Comparison of ENCODE assay signal across 18 cellular contexts in the genomic region with DNA sequence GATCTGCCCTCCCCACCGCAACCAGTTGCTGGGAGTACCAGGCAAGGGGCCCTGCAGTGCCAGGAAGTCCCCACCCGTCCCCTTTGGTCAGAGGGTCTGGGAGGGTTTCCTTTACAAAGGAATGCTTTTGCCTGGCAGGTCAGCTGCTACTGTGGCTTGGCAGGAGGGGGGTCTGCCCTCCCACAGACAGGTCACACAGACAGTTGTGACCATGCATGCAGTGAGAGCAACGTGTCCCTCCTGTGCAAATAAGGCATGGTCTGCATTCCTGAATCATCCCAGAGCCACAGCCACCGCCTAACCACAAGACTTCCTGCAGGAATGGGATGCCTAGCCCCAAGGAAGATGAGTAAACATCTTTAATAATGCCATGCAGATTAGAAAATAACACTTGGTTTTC. TPM values are rescaled to one million over a fixed set of nuclear protein-coding genes. Genes with fewer than 3 reads are reported as not detected.
DNase-seq lines count a peak whose midpoint lies in the region; ATAC-seq, FAIRE-seq and TF ChIP-seq lines count a peak whose summit lies in the region.
"Had no signal": no experiment of that assay in that cellular context is flagged by ENCODE, and none has a peak within 500 bp of the region (broad histone marks: within the 10 kb centered on the region; RNA-seq: fewer than 3 reads in every experiment).

No MANE protein-coding gene starts in this region.

- FAIRE-seq in RCC 7860 (lab: Jason Lieb, UNC), result no peak
- FAIRE-seq: small intestine, TTC549 had no signal

- H3K4me1 ChIP-seq in ES-I3 (ENCODE audit: insufficient read depth, low read length) (no peaks in the 10 kb centered on the region; the same call in 1 of the 2 replicates), foreskin keratinocyte (no peaks in the 10 kb centered on the region), Karpas-422 (ENCODE audit: low read length) (peaks cover 39% of the 10 kb centered on the region), body of pancreas (no peaks in the 10 kb centered on the region)
- H3K4me1 ChIP-seq: testis had no signal

- H3K36me3 Mint-ChIP-seq in progenitor cell of endocrine pancreas (ENCODE audit: insufficient read depth), result no peaks in the 10 kb centered on the region
- H3K36me3 Mint-ChIP-seq in activated CD4-positive, alpha-beta memory T cell treated with anti-CD3 and anti-CD28 coated beads for 36 hours, result no peaks in the 10 kb centered on the region
- H3K36me3 Mint-ChIP-seq: CD8-positive, alpha-beta T cell had no signal

- peak; percentile 47 for ATAC-seq in foreskin keratinocyte
- ATAC-seq in body of pancreas, result no peak
- ATAC-seq: activated naive CD4-positive, alpha-beta T cell treated with anti-CD3 and anti-CD28 coated beads, Interleukin-2, amount 50 U/mL, for 72 hours; CD8-positive, alpha-beta T cell had no signal

- H3K9ac ChIP-seq in ES-I3 (ENCODE audit: low read depth, low read length) (peak overlapping the region; percentile 54; the same call in 1 of the 2 replicates), Karpas-422 (ENCODE audit: low read length) (no peak overlapping the region)

- POLR2A ChIA-PET in activated CD4-positive, alpha-beta memory T cell treated with anti-CD3 and anti-CD28 coated beads for 36 hours (lab: Charles Lee), result no interaction called here

- H3K27ac Mint-ChIP-seq in progenitor cell of endocrine pancreas, result no peak overlapping the region
- no peak overlapping the region for H3K27ac Mint-ChIP-seq in activated CD4-positive, alpha-beta memory T cell treated with anti-CD3 and anti-CD28 coated beads for 36 hours
- H3K27ac Mint-ChIP-seq: activated naive CD4-positive, alpha-beta T cell treated with anti-CD3 and anti-CD28 coated beads, Interleukin-2, amount 50 U/mL, for 72 hours; CD8-positive, alpha-beta T cell; naive thymus-derived CD4-positive, alpha-beta T cell had no signal

- TF ChIP-seq CTCF in foreskin keratinocyte (conservative IDR thresholded peaks at IDR 0.05) (no peak), progenitor cell of endocrine pancreas (IDR thresholded peaks at IDR 0.05; ENCODE audit: unreplicated experiment) (no peak), body of pancreas (IDR thresholded peaks at IDR 0.05) (no peak)

- H3K9me3 ChIP-seq in ES-I3 (ENCODE audit: control insufficient read depth, insufficient read depth, low read length) (no peaks in the 10 kb centered on the region), Karpas-422 (ENCODE audit: low read length) (no peaks in the 10 kb centered on the region), body of pancreas (no peaks in the 10 kb centered on the region)
- H3K9me3 ChIP-seq: testis had no signal

- no peaks in the 10 kb centered on the region for H3K9me2 ChIP-seq in Karpas-422 (replicated peaks; ENCODE audit: insufficient read depth, low read length)

- H3K36me3 ChIP-seq in ES-I3 (ENCODE audit: insufficient read depth, low read length), result no peaks in the 10 kb centered on the region
- H3K36me3 ChIP-seq in Karpas-422 (ENCODE audit: insufficient read depth, low read length), result no peaks in the 10 kb centered on the region
- H3K36me3 ChIP-seq in body of pancreas (replicated peaks in 1 of 2; ENCODE audit: insufficient read depth in 1 of 2, low read depth in 2 of 2), result no peaks in the 10 kb centered on the region

- no peak overlapping the region for H3K4me2 ChIP-seq in Karpas-422 (ENCODE audit: low read depth, low read length, poor library complexity, severe bottlenecking)

- H2AFZ ChIP-seq in Karpas-422 (ENCODE audit: low read length), result no peak overlapping the region

- H4K20me1 ChIP-seq in Karpas-422 (ENCODE audit: insufficient read depth, low read depth, low read length), result no peaks in the 10 kb centered on the region

- 12% methylated on average over 4 of the region's 4 CpGs for WGBS in body of pancreas, 2 donors

- no peaks in the 10 kb centered on the region for H3K9me3 Mint-ChIP-seq in progenitor cell of endocrine pancreas (ENCODE audit: low read depth)
- H3K9me3 Mint-ChIP-seq in activated CD4-positive, alpha-beta memory T cell treated with anti-CD3 and anti-CD28 coated beads for 36 hours, result no peaks in the 10 kb centered on the region
- H3K9me3 Mint-ChIP-seq: activated naive CD4-positive, alpha-beta T cell treated with anti-CD3 and anti-CD28 coated beads, Interleukin-2, amount 50 U/mL, for 72 hours; CD8-positive, alpha-beta T cell had no signal

- intact Hi-C loops in activated CD4-positive, alpha-beta memory T cell treated with anti-CD3 and anti-CD28 coated beads for 36 hours (cut with micrococcal nuclease), result no loop called here
- intact Hi-C loops in body of pancreas (cut with DNase I), result no loop called here

- H3K4me1 Mint-ChIP-seq in progenitor cell of endocrine pancreas (ENCODE audit: low read depth), result peaks cover 4% of the 10 kb centered on the region
- no peaks in the 10 kb centered on the region for H3K4me1 Mint-ChIP-seq in activated CD4-positive, alpha-beta memory T cell treated with anti-CD3 and anti-CD28 coated beads for 36 hours (ENCODE audit: low read depth)

- H3K27me3 Mint-ChIP-seq in progenitor cell of endocrine pancreas, result peaks cover 78% of the 10 kb centered on the region
- peaks cover 38% of the 10 kb centered on the region for H3K27me3 Mint-ChIP-seq in activated CD4-positive, alpha-beta memory T cell treated with anti-CD3 and anti-CD28 coated beads for 36 hours

- H3K4me3 ChIP-seq in Karpas-422 (ENCODE audit: low read length), result no peak overlapping the region
- H3K4me3 ChIP-seq in body of pancreas, result no peak overlapping the region

- DNase-seq in RCC 7860 (ENCODE audit: low spot score) (peak; percentile 58), foreskin keratinocyte (peak; percentile 15), progenitor cell of endocrine pancreas (ENCODE audit: low spot score, unreplicated experiment) (no peak), Karpas-422 (no peak), DMS79 (lab: John Stamatoyannopoulos, UW) (no peak), body of pancreas (no peak)
- no peak for DNase-seq in activated CD4-positive, alpha-beta memory T cell treated with anti-CD3 and anti-CD28 coated beads for 36 hours
- DNase-seq: CD8-positive, alpha-beta T cell; cerebellar nuclear complex; erythroblast; hippocampal formation; naive thymus-derived CD4-positive, alpha-beta T cell; NCI-H345; small intestine; testis had no signal

- CTCF ChIA-PET in activated CD4-positive, alpha-beta memory T cell treated with anti-CD3 and anti-CD28 coated beads for 36 hours (lab: Charles Lee), result no interaction called here

- H3K27me3 ChIP-seq in foreskin keratinocyte (peaks cover 23% of the 10 kb centered on the region), Karpas-422 (ENCODE audit: low read length) (no peaks in the 10 kb centered on the region; the same call in 1 of the 2 replicates), body of pancreas (no peaks in the 10 kb centered on the region)
- H3K27me3 ChIP-seq: testis had no signal

- no peaks in the 10 kb centered on the region for H3K79me2 ChIP-seq in Karpas-422 (ENCODE audit: low read length)

- no peak overlapping the region for H3K27ac ChIP-seq in foreskin keratinocyte
- H3K27ac ChIP-seq in Karpas-422 (ENCODE audit: low read length), result no peak overlapping the region
- no peak overlapping the region for H3K27ac ChIP-seq in body of pancreas
- H3K27ac ChIP-seq: testis had no signal

- no peak for TF ChIP-seq POLR2A in body of pancreas (IDR thresholded peaks at IDR 0.05)

- H3K4me3 Mint-ChIP-seq in progenitor cell of endocrine pancreas (ENCODE audit: low read depth), result peak overlapping the region; percentile 20
- H3K4me3 Mint-ChIP-seq in activated CD4-positive, alpha-beta memory T cell treated with anti-CD3 and anti-CD28 coated beads for 36 hours, result no peak overlapping the region
- H3K4me3 Mint-ChIP-seq: CD8-positive, alpha-beta T cell; naive thymus-derived CD4-positive, alpha-beta T cell had no signal

RNA-seq across cellular contexts. Expression of a gene that starts 0.4 kb away (rescaled TPM):
- total RNA-seq in foreskin keratinocyte (not detected in 2 replicates), progenitor cell of endocrine pancreas (0.24 and 0.31 TPM in 2 replicates), body of pancreas (10 to 100 TPM; 19.8 to 27.5 TPM)
- polyA plus RNA-seq in foreskin keratinocyte, result not detected in 2 replicates
- total RNA-seq in Karpas-422 (2014; rRNA removed; shearing (Covaris generic); ENCODE audit: low replicate concordance), result 0.78 and 3.2 TPM in 2 replicates
- not detected for total RNA-seq in activated CD4-positive, alpha-beta memory T cell treated with anti-CD3 and anti-CD28 coated beads for 36 hours
- total RNA-seq: activated naive CD4-positive, alpha-beta T cell treated with anti-CD3 and anti-CD28 coated beads, Interleukin-2, amount 50 U/mL, for 72 hours had no signal

Comparison
In these comparisons a context has a peak if more than half of its experiments do, and no peak if none do; other contexts are left out.
1. DNase-seq: peak in RCC 7860 (single experiment) and foreskin keratinocyte (2 of 2); none in progenitor cell of endocrine pancreas (single experiment), Karpas-422 (single experiment), DMS79 (single experiment), activated CD4-positive, alpha-beta memory T cell treated with anti-CD3 and anti-CD28 coated beads for 36 hours (single experiment) and body of pancreas (0 of 4).